ENCODE assay signal across 13 cellular contexts in the genomic region with DNA sequence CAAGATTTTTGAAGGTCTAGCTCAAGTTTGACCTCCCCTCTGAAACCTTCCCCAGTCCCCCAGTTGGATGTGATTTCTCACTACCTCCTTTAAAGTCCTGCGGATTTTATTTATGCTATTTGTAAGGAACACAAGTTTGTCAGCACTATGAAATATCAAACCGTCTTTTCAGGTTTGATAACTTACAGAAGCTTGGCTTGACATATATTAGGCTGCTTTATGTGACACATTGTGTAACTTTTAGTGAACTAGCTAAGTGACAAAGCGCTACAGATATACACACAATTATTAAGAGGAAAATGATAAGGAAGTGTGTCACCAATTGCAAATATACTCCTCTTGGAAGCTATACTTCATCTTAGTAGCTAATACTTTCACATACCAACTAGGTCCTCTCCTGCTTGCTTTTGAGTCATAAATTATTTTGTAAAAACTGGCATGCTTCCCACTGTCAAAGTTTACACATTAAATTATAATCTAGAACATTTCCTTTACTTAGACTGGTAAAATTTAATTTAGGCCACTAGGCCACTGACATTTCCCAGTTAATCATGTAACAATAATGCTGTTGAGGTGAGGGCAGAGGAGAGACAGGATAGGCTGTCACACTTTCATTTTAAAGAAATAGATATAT.
"Had no signal": no experiment of that assay in that cellular context is flagged by ENCODE, and none has a peak within 500 bp of the region (broad histone marks: within the 10 kb centered on the region; RNA-seq: fewer than 3 reads in every experiment).

No MANE protein-coding gene starts in this region.

- DNase-seq: activated CD4-positive, CD25-positive, alpha-beta regulatory T cell; activated naive CD4-positive, alpha-beta T cell treated with anti-CD3 and anti-CD28 coated beads, Interleukin-2, amount 10 ng/mL, durations not matched to agents 7 days and 5 days; body of pancreas; dermis blood vessel endothelial cell; erythroblast; foreskin melanocyte; T-helper 17 cell; thyroid gland had no signal

- H3K9me3 ChIP-seq: body of pancreas, thyroid gland had no signal

- H3K27ac ChIP-seq: body of pancreas, parathyroid adenoma, skin epidermis, thyroid gland had no signal

- H3K4me1 ChIP-seq: body of pancreas, parathyroid adenoma, thyroid gland had no signal

- H3K36me3 ChIP-seq: thyroid gland had no signal

- ATAC-seq: body of pancreas; stimulated activated effector memory CD8-positive, alpha-beta T cell treated with anti-CD3 and anti-CD28 coated beads, Interleukin-12 subunit alpha, Interleukin-12 subunit beta, amount 100 ng/mL, for 72 hours; T-helper 17 cell had no signal

- H3K79me2 ChIP-seq: parathyroid adenoma had no signal

- H3K4me3 ChIP-seq: body of pancreas, skin epidermis, thyroid gland had no signal

- H2AFZ ChIP-seq: parathyroid adenoma had no signal

- H3K27me3 ChIP-seq: body of pancreas, thyroid gland had no signal

- FAIRE-seq: TTC549, urothelium cell line had no signal

- H3K9ac ChIP-seq: parathyroid adenoma had no signal
